14 cellular contexts compared by ENCODE assay signal in the genomic region with DNA sequence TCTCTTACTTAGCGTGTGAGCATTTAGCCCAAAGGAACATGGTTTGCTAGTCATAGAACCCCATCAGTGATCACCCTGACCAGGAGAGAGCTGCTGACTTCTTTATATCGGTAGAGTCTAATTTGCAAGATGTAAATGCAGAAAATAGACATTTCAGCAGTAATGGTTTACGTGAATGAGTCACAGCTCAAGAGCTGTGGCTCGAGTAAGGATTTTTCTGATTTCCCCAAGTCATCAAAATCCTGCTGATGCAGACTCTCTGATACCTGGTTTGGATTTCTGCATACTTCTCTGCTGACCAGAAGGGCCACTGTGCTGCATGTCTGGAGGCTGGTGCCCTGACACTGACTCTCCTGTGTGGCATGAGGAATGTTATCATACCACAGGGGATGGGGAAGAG. TPM values are rescaled to one million over a fixed set of nuclear protein-coding genes. Genes with fewer than 3 reads are reported as not detected.
DNase-seq lines count a peak whose midpoint lies in the region; ATAC-seq and TF ChIP-seq lines count a peak whose summit lies in the region.
"Had no signal": no experiment of that assay in that cellular context is flagged by ENCODE, and none has a peak within 500 bp of the region (broad histone marks: within the 10 kb centered on the region; RNA-seq: fewer than 3 reads in every experiment).

No MANE protein-coding gene starts in this region.

- no peak overlapping the region for H3K4me3 ChIP-seq in astrocyte of the spinal cord (ENCODE audit: low read depth, low read length)
- H3K4me3 ChIP-seq in stomach, result no peak overlapping the region
- no peak overlapping the region for H3K4me3 ChIP-seq in neural progenitor cell
- H3K4me3 ChIP-seq: BLaER1, colonic mucosa, GM23338, mucosa of descending colon, ovary had no signal

- H3K27me3 ChIP-seq in stomach (no peaks in the 10 kb centered on the region), neural progenitor cell (no peaks in the 10 kb centered on the region)
- H3K27me3 ChIP-seq: BLaER1, colonic mucosa, ovary had no signal

- H3K27me3 Mint-ChIP-seq in HFFc6 (ENCODE audit: insufficient read depth) (no peaks in the 10 kb centered on the region), neural progenitor cell (ENCODE audit: insufficient read depth, low read depth) (peaks cover 5% of the 10 kb centered on the region)

- in situ Hi-C loops in astrocyte of the spinal cord (cut with HindIII; ENCODE audit: low sequenced_read_pairs), result no loop called here

- H3K4me1 Mint-ChIP-seq in HFFc6 (ENCODE audit: low read depth) (peaks cover 35% of the 10 kb centered on the region), neural progenitor cell (peaks cover 10% of the 10 kb centered on the region)

- H4K20me1 ChIP-seq in neural progenitor cell (ENCODE audit: low read depth), result peaks cover 8% of the 10 kb centered on the region

- H3F3A ChIP-seq in neural progenitor cell (ENCODE audit: low read depth), result peaks cover 15% of the 10 kb centered on the region

- no peak overlapping the region for H3K4me2 ChIP-seq in neural progenitor cell
- H3K4me2 ChIP-seq: BLaER1, GM23338 had no signal

- TF ChIP-seq POLR2A in stomach (IDR thresholded peaks at IDR 0.05), result no peak

- no peak overlapping the region for H3K9ac ChIP-seq in neural progenitor cell
- H3K9ac ChIP-seq: BLaER1 had no signal

- 60 to 81% (median 71%) methylated on average over 4 of the region's 4 CpGs for WGBS in stomach, 5 donors

- no peak overlapping the region for H2AFZ ChIP-seq in neural progenitor cell (replicated peaks)
- H2AFZ ChIP-seq: GM23338 had no signal

- H3K9me3 ChIP-seq in stomach, result no peaks in the 10 kb centered on the region
- H3K9me3 ChIP-seq in neural progenitor cell (ENCODE audit: low read depth), result no peaks in the 10 kb centered on the region
- H3K9me3 ChIP-seq: BLaER1, colonic mucosa, mucosa of descending colon, ovary had no signal

- peaks cover 0 to 32% (median 12%) of the 10 kb centered on the region in 4 donors for H3K4me1 ChIP-seq in stomach
- H3K4me1 ChIP-seq in neural progenitor cell, result peaks cover 3% of the 10 kb centered on the region

- ATAC-seq in HG03354 (IDR thresholded peaks at IDR 0.05; ENCODE audit: poor library complexity, severe bottlenecking, unreplicated experiment), result no peak

- H3K36me3 ChIP-seq in stomach (peaks cover 8 to 69% (median 57%) of the 10 kb centered on the region in 4 donors), neural progenitor cell (no peaks in the 10 kb centered on the region)
- H3K36me3 ChIP-seq: colonic mucosa, ovary had no signal

- H3K4me3 Mint-ChIP-seq in HFFc6 (peak overlapping the region; percentile 20; the same call in 1 of the 2 replicates), neural progenitor cell (no peak overlapping the region)
- H3K4me3 Mint-ChIP-seq: GM23338 had no signal

- intact Hi-C loops in stomach (cut with DNase I; ENCODE audit: low total_unique reads), result loop anchor here (5.0 kb wide), 1 partner anchor 80 kb away; no protein-coding TSS in a partner anchor

- TF ChIP-seq CTCF in HFFc6 (IDR thresholded peaks at IDR 0.05), result no peak
- TF ChIP-seq CTCF in astrocyte of the spinal cord (IDR thresholded peaks at IDR 0.05; ENCODE audit: low read depth, low read length), result no peak
- no peak for TF ChIP-seq CTCF in stomach (IDR thresholded peaks at IDR 0.05)
- no peak for TF ChIP-seq CTCF in neural progenitor cell (IDR thresholded peaks at IDR 0.05)

- DNase-seq in HFFc6 (peak; percentile 40), astrocyte of the spinal cord (ENCODE audit: low read depth, low spot score) (peak; percentile 24), iris pigment epithelial cell (ENCODE audit: low read depth) (peak; percentile 44), stomach (no peak), NCI-H2029 treated with DMSO at 0.1 percent for 48 hours (lab: John Stamatoyannopoulos, UW) (no peak), SHP77 (lab: John Stamatoyannopoulos, UW) (no peak), neural progenitor cell (ENCODE audit: low spot score) (no peak)
- DNase-seq: colonic mucosa, mucosa of descending colon, NCI-H446 had no signal

- no peaks in the 10 kb centered on the region for H3K79me2 ChIP-seq in neural progenitor cell (ENCODE audit: low read depth)

- peak overlapping the region in 4 of 5 donors; percentile 47 to 80 (median 70) for H3K27ac ChIP-seq in stomach
- no peak overlapping the region for H3K27ac ChIP-seq in neural progenitor cell
- H3K27ac ChIP-seq: BLaER1, ovary had no signal

- no peak for TF ChIP-seq EP300 in stomach (IDR thresholded peaks at IDR 0.05)

- H3K36me3 Mint-ChIP-seq in HFFc6 (ENCODE audit: low read depth), result peaks cover 12% of the 10 kb centered on the region; the same call in 1 of the 2 replicates
- H3K36me3 Mint-ChIP-seq in neural progenitor cell, result peaks cover 21% of the 10 kb centered on the region

- H3K9me3 Mint-ChIP-seq in HFFc6 (no peaks in the 10 kb centered on the region), neural progenitor cell (no peaks in the 10 kb centered on the region)
- H3K9me3 Mint-ChIP-seq: GM23338 had no signal

- peak overlapping the region; percentile 64 for H3K27ac Mint-ChIP-seq in HFFc6
- H3K27ac Mint-ChIP-seq in neural progenitor cell, result no peak overlapping the region
- H3K27ac Mint-ChIP-seq: GM23338 had no signal

RNA-seq across cellular contexts. Expression of a gene that starts 25.7 kb away (rescaled TPM):
- 10 to 100 TPM; 30.6 to 37.8 (median 34.8) TPM for total RNA-seq in HFFc6 (2021; fragmentation: NEBNext Ultra II Directional; extraction: Animal tissue kit (Norgen Biotek cat#: 25700))
- total RNA-seq in stomach, result 100 to 1,000 TPM in 1 of 5 donors, 10 to 100 TPM in 4; 16.3 to 121 (median 40.0) TPM
- polyA plus RNA-seq in stomach, result 10 to 100 TPM; 22.2 to 31.6 (median 26.5) TPM
- total RNA-seq in neural progenitor cell (ENCODE audit: low replicate concordance), result 56.3 and 61.7 TPM in 2 replicates

RNA-seq across cellular contexts. Expression of a gene that starts 42.5 kb away (rescaled TPM):
- total RNA-seq in HFFc6 (2021; fragmentation: NEBNext Ultra II Directional; extraction: Animal tissue kit (Norgen Biotek cat#: 25700)), result not detected
- total RNA-seq in stomach (10 to 100 TPM in 1 of 5 donors, 1 to 10 TPM in 4; 1.2 to 15.8 (median 6.2) TPM), neural progenitor cell (ENCODE audit: low replicate concordance) (15.0 and 33.0 TPM in 2 replicates)
- polyA plus RNA-seq in stomach, result 1 to 10 TPM; 2.2 to 7.5 (median 4.1) TPM

Comparison
In these comparisons a context has a peak if more than half of its experiments do, and no peak if none do; other contexts are left out.
1. DNase-seq: peak in HFFc6 (single experiment), astrocyte of the spinal cord (single experiment) and iris pigment epithelial cell (single experiment); none in stomach (single experiment), NCI-H2029 treated with DMSO at 0.1 percent for 48 hours (single experiment), SHP77 (0 of 2) and neural progenitor cell (single experiment).